In the genomic region with DNA sequence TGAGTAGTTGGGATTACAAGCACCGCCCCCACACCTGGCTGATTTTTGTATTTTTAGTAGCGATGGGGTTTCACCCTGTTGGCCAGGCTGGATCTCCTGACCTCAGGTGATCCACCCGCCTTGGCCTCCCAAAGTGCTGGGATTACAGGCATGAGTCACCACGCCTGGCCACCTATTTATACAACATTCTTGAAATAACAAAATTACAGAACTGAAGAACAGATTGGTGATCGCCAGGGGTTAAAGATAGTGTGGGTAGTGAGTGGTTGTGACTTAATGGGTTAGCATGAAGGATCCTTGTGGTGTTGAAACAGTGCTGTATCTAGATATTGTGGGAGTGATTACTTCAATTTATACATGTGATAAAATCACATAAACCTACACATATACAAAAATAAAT, we compare ENCODE assay signal across 20 cellular contexts. TPM values are rescaled to one million over a fixed set of nuclear protein-coding genes. Genes with fewer than 3 reads are reported as not detected.
A peak's percentile ranks its signal among the peaks of the same experiment; 100 is the strongest.
DNase-seq lines count a peak whose midpoint lies in the region; ATAC-seq, FAIRE-seq and TF ChIP-seq lines count a peak whose summit lies in the region.
"Had no signal": no experiment of that assay in that cellular context is flagged by ENCODE, and none has a peak within 500 bp of the region (broad histone marks: within the 10 kb centered on the region; RNA-seq: fewer than 3 reads in every experiment).

No MANE protein-coding gene starts in this region.

- POLR2A ChIA-PET in HEK293 (lab: Yijun Ruan, JAX) (no interaction called here), HEK293T (lab: Yijun Ruan, JAX) (no interaction called here)

- peaks cover 14% of the 10 kb centered on the region for H3K36me3 Mint-ChIP-seq in activated CD8-positive, alpha-beta memory T cell treated with anti-CD3 and anti-CD28 coated beads, Interleukin-2, amount 10 ng/mL, durations not matched to agents 7 days and 5 days

- H3K27me3 ChIP-seq in SJCRH30 (no peaks in the 10 kb centered on the region), testis (no peaks in the 10 kb centered on the region)

- peaks cover 26% of the 10 kb centered on the region for H3K4me1 Mint-ChIP-seq in activated CD8-positive, alpha-beta memory T cell treated with anti-CD3 and anti-CD28 coated beads, Interleukin-2, amount 10 ng/mL, durations not matched to agents 7 days and 5 days

- peaks cover 8% of the 10 kb centered on the region for H3K27me3 Mint-ChIP-seq in activated CD8-positive, alpha-beta memory T cell treated with anti-CD3 and anti-CD28 coated beads, Interleukin-2, amount 10 ng/mL, durations not matched to agents 7 days and 5 days

- TF ChIP-seq CTCF in D721Med (IDR thresholded peaks at IDR 0.05; ENCODE audit: insufficient read depth, missing control alignments) (no peak), HEK293 (tag by site-specific recombination; IDR thresholded peaks at IDR 0.05) (no peak), testis (IDR thresholded peaks at IDR 0.05) (no peak)

- intact Hi-C loops in testis (cut with DNase I; ENCODE audit: low total_unique reads) = no loop called here

- DNase-seq in D721Med (ENCODE audit: insufficient read length, low spot score) (no peak), amniotic epithelial cell (ENCODE audit: low read depth) (peak; percentile 45), kidney tubule cell (ENCODE audit: low spot score) (peak; percentile 23), HEK293T (ENCODE audit: extremely low spot score) (no peak), SJCRH30 (no peak), testis (no peak)
- DNase-seq in activated CD8-positive, alpha-beta memory T cell treated with anti-CD3 and anti-CD28 coated beads, Interleukin-2, amount 10 ng/mL, durations not matched to agents 7 days and 5 days = no peak
- DNase-seq: C1 segment of cervical spinal cord, DMS53, GOT3, MV-4-11, NCI-H1417, NCI-H187 treated with DMSO at 0.1 percent for 48 hours, NCI-H446 treated with DMSO at 0.1 percent for 48 hours, NCI-H82 had no signal

- H3K27ac Mint-ChIP-seq in activated CD8-positive, alpha-beta memory T cell treated with anti-CD3 and anti-CD28 coated beads, Interleukin-2, amount 10 ng/mL, durations not matched to agents 7 days and 5 days = no peak overlapping the region

- H3K4me3 ChIP-seq in HEK293 (ENCODE audit: low read depth, low read length) (no peak overlapping the region), SJCRH30 (no peak overlapping the region), testis (peak overlapping the region in 1 of 2 donors; percentile 25)

- H3K27ac ChIP-seq in HEK293 (ENCODE audit: extremely low read depth, low read depth, low read length) (no peak overlapping the region), SJCRH30 (no peak overlapping the region), testis (no peak overlapping the region)

- H3K4me3 Mint-ChIP-seq in activated CD8-positive, alpha-beta memory T cell treated with anti-CD3 and anti-CD28 coated beads, Interleukin-2, amount 10 ng/mL, durations not matched to agents 7 days and 5 days = no peak overlapping the region

- H3K36me3 ChIP-seq in HEK293 (ENCODE audit: control insufficient read depth in 2 of 2, insufficient read depth in 1 of 2, low read length in 2 of 2) (no peaks in the 10 kb centered on the region), SJCRH30 (no peaks in the 10 kb centered on the region), testis (ENCODE audit: low read depth, missing control alignments) (no peaks in the 10 kb centered on the region)

- FAIRE-seq in D721Med (lab: Jason Lieb, UNC) = peak; percentile 44
- FAIRE-seq: G401.6, GM18507 had no signal

- ATAC-seq in activated CD8-positive, alpha-beta memory T cell treated with anti-CD3 and anti-CD28 coated beads, Interleukin-2, amount 10 ng/mL, durations not matched to agents 7 days and 5 days = no peak

- CTCF ChIA-PET in HEK293 (lab: Yijun Ruan, JAX) (interaction anchor here (0.6 kb wide), 1 partner anchor 17 kb away, joined by 3 read pairs; no protein-coding TSS in a partner anchor), HEK293T (lab: Yijun Ruan, JAX) (no interaction called here)
- CTCF ChIA-PET in activated CD8-positive, alpha-beta memory T cell treated with anti-CD3 and anti-CD28 coated beads, Interleukin-2, amount 10 ng/mL, durations not matched to agents 7 days and 5 days (lab: Charles Lee) = no interaction called here

- H3K9me3 Mint-ChIP-seq in activated CD8-positive, alpha-beta memory T cell treated with anti-CD3 and anti-CD28 coated beads, Interleukin-2, amount 10 ng/mL, durations not matched to agents 7 days and 5 days (ENCODE audit: low read depth) = peaks cover 3% of the 10 kb centered on the region

- H3K4me1 ChIP-seq in HEK293 (ENCODE audit: control insufficient read depth, insufficient read depth, low read length) (no peaks in the 10 kb centered on the region; the same call in 1 of the 2 replicates), SJCRH30 (no peaks in the 10 kb centered on the region), testis (no peaks in the 10 kb centered on the region)

- no peaks in the 10 kb centered on the region for H3K9me3 ChIP-seq in HEK293 (ENCODE audit: control insufficient read depth, insufficient read depth, low read depth, low read length)
- no peaks in the 10 kb centered on the region for H3K9me3 ChIP-seq in SJCRH30 (replicated peaks)
- H3K9me3 ChIP-seq in testis = no peaks in the 10 kb centered on the region

- no peak for TF ChIP-seq POLR2A in testis (IDR thresholded peaks at IDR 0.05)

- 53 to 72% methylated on average over 5 of the region's 5 CpGs for WGBS in testis, 2 donors

TF ChIP-seq in HEK293, 187 proteins besides CTCF, POLR2A, EP300 and RAD21:
- TF ChIP-seq ZNF112 (tag by site-specific recombination; IDR thresholded peaks at IDR 0.05) (no peak), EGR2 (tag by site-specific recombination; IDR thresholded peaks at IDR 0.05; ENCODE audit: low read depth) (peak; percentile 56), ZNF843 (tag by site-specific recombination; IDR thresholded peaks at IDR 0.05) (no peak)
TF ChIP-seq in HEK293: peak in this region for 1.

TF ChIP-seq in HEK293T, 16 proteins besides CTCF, POLR2A, EP300 and RAD21:
- TF ChIP-seq ELF4 (IDR thresholded peaks at IDR 0.05) (no peak), LEF1 (IDR thresholded peaks at IDR 0.05; ENCODE audit: borderline replicate concordance) (no peak), BHLHE40 (IDR thresholded peaks at IDR 0.05; ENCODE audit: borderline replicate concordance) (no peak)
- TF ChIP-seq, protein P1, sequence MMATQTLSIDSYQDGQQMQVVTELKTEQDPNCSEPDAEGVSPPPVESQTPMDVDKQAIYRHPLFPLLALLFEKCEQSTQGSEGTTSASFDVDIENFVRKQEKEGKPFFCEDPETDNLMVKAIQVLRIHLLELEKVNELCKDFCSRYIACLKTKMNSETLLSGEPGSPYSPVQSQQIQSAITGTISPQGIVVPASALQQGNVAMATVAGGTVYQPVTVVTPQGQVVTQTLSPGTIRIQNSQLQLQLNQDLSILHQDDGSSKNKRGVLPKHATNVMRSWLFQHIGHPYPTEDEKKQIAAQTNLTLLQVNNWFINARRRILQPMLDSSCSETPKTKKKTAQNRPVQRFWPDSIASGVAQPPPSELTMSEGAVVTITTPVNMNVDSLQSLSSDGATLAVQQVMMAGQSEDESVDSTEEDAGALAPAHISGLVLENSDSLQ (IDR thresholded peaks at IDR 0.05) = no peak
TF ChIP-seq in HEK293T: peak in this region for 0.

RNA-seq across cellular contexts. Expression of a gene that starts 7.4 kb away (rescaled TPM):
- not detected in 2 replicates for total RNA-seq in SJCRH30 (2014; rRNA removed; shearing (Covaris generic))
- 1 to 10 TPM; 1.9 to 9.1 TPM for total RNA-seq in testis
- 95.5 TPM for polyA plus RNA-seq in testis (ENCODE audit: insufficient read depth, low read depth, low replicate concordance)
- total RNA-seq in activated CD8-positive, alpha-beta memory T cell treated with anti-CD3 and anti-CD28 coated beads, Interleukin-2, amount 10 ng/mL, durations not matched to agents 7 days and 5 days = not detected
- total RNA-seq: A673, HT-29 had no signal

RNA-seq across cellular contexts. Expression of a gene that starts 11.7 kb away (rescaled TPM):
- 0.71 and 1.1 TPM in 2 replicates for total RNA-seq in SJCRH30 (2014; rRNA removed; shearing (Covaris generic))
- total RNA-seq in testis = 10 to 100 TPM; 22.1 to 25.6 TPM
- polyA plus RNA-seq in testis (ENCODE audit: insufficient read depth, low read depth, low replicate concordance) = 8.1 TPM
- total RNA-seq in activated CD8-positive, alpha-beta memory T cell treated with anti-CD3 and anti-CD28 coated beads, Interleukin-2, amount 10 ng/mL, durations not matched to agents 7 days and 5 days = 1 to 10 TPM; 6.3 to 9.3 TPM

RNA-seq across cellular contexts. Expression of a gene that starts 49.0 kb away (rescaled TPM):
- total RNA-seq in SJCRH30 (2014; rRNA removed; shearing (Covaris generic)) = not detected in 2 replicates
- 10 to 100 TPM in 1 of 2 donors, 1 to 10 TPM in 1; 6.3 to 17.9 TPM for total RNA-seq in testis
- polyA plus RNA-seq in testis (ENCODE audit: insufficient read depth, low read depth, low replicate concordance) = 35.9 TPM
- not detected for total RNA-seq in activated CD8-positive, alpha-beta memory T cell treated with anti-CD3 and anti-CD28 coated beads, Interleukin-2, amount 10 ng/mL, durations not matched to agents 7 days and 5 days
- total RNA-seq: A673, HT-29 had no signal

Comparison
In these comparisons a context has a peak if more than half of its experiments do, and no peak if none do; other contexts are left out.
1. DNase-seq: peak in amniotic epithelial cell (single experiment) and kidney tubule cell (single experiment); none in D721Med (single experiment), HEK293T (single experiment), SJCRH30 (0 of 2), testis (single experiment) and activated CD8-positive, alpha-beta memory T cell treated with anti-CD3 and anti-CD28 coated beads, Interleukin-2, amount 10 ng/mL, durations not matched to agents 7 days and 5 days (single experiment).